Comparison of ENCODE assay signal across 8 cellular contexts in the genomic region with DNA sequence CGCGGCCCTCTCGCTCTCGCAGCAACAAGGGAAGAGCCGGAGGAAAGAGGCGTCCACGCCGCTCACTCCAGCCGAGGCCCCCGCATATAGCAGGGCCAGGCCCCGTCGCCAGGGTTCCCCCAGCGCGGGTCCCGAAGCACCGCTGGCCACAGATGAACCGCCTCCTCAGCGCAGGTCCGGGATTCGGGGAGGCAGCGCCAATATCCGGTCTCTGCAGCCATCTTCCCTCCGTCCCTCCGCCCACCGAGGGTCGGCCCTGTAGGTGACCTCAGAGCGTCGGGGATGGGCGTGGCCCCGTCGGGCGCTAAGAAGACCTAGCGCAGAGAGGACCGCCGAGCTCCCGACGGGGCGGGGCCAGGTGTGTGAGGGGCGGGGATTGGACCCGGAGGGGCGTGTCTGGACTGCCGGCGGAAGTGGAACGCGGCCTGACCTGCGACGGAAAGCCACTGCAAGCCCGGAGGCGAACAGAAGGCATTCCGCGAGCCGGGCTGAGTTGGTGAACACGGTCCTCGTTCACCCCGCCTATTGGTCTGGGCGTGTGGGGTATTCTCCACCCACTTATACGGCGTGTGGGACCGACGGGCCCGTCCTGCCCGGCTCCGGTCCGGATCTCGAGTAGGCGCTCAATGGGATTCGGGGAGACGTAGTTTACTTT. TPM values are rescaled to one million over a fixed set of nuclear protein-coding genes. Genes with fewer than 3 reads are reported as not detected.
A peak's percentile ranks its signal among the peaks of the same experiment; 100 is the strongest.
DNase-seq lines count a peak whose midpoint lies in the region; ATAC-seq, FAIRE-seq and TF ChIP-seq lines count a peak whose summit lies in the region.

No MANE protein-coding gene starts in this region.

- peak overlapping the region; percentile 80 for H3K4me2 ChIP-seq in parathyroid adenoma (ENCODE audit: low read length)

- 0 to 1% methylated on average over 31 to 61 of the region's 68 CpGs for WGBS in tibial nerve, 2 donors

- FAIRE-seq in GM12891 (lab: Jason Lieb, UNC): peak; percentile 99

- H3K27me3 ChIP-seq in adipocyte (replicated peaks; ENCODE audit: control insufficient read depth, insufficient read depth, low read length) (no peaks in the 10 kb centered on the region), cardiac muscle cell (no peaks in the 10 kb centered on the region), parathyroid adenoma (ENCODE audit: control insufficient read depth, insufficient read depth, low read length) (no peaks in the 10 kb centered on the region), tibial nerve (no peaks in the 10 kb centered on the region)

- peak overlapping the region; percentile 96 for H3K4me3 ChIP-seq in adipocyte (ENCODE audit: low read length)
- peak overlapping the region; percentile 89 for H3K4me3 ChIP-seq in cardiac muscle cell
- H3K4me3 ChIP-seq in parathyroid adenoma (ENCODE audit: low read depth, low read length): peak overlapping the region; percentile 88
- peak overlapping the region; percentile 61 to 96 (median 82) for H3K4me3 ChIP-seq in tibial nerve

- H3K36me3 ChIP-seq in adipocyte (ENCODE audit: control insufficient read depth, insufficient read depth, low read length, severe bottlenecking) (peaks cover 11% of the 10 kb centered on the region), cardiac muscle cell (no peaks in the 10 kb centered on the region), parathyroid adenoma (ENCODE audit: control insufficient read depth, insufficient read depth, low read length) (no peaks in the 10 kb centered on the region), tibial nerve (peaks cover 0 to 33% (median 4%) of the 10 kb centered on the region in 3 donors)

- H3K27ac ChIP-seq in cardiac muscle cell (peak overlapping the region; percentile 89), parathyroid adenoma (peak overlapping the region; percentile 92), tibial nerve (peak overlapping the region; percentile 54 to 94 (median 92))

- TF ChIP-seq POLR2A in GM12891 (IDR thresholded peaks at IDR 0.05; ENCODE audit: low read depth, low read length) (peak; percentile 99), tibial nerve (IDR thresholded peaks at IDR 0.05) (peak; percentile 72)

- H3K9me3 ChIP-seq in adipocyte (ENCODE audit: control insufficient read depth, low read length): peaks cover 26% of the 10 kb centered on the region
- H3K9me3 ChIP-seq in cardiac muscle cell (ENCODE audit: low read depth): no peaks in the 10 kb centered on the region
- no peaks in the 10 kb centered on the region for H3K9me3 ChIP-seq in parathyroid adenoma (ENCODE audit: control insufficient read depth, low read length)
- H3K9me3 ChIP-seq in tibial nerve: peaks cover 0 to 35% (median 14%) of the 10 kb centered on the region in 4 donors

- H2AFZ ChIP-seq in parathyroid adenoma: peak overlapping the region; percentile 96

- peak; percentile 97 for ATAC-seq in HG02798 (IDR thresholded peaks at IDR 0.05; ENCODE audit: poor library complexity, unreplicated experiment)

- no peaks in the 10 kb centered on the region for H3K79me2 ChIP-seq in parathyroid adenoma

- peak; percentile 31 to 82 for TF ChIP-seq EP300 in tibial nerve (IDR thresholded peaks at IDR 0.05)

- peaks cover 9% of the 10 kb centered on the region for H3K4me1 ChIP-seq in adipocyte (ENCODE audit: control insufficient read depth, insufficient read depth, low read length)
- H3K4me1 ChIP-seq in cardiac muscle cell (ENCODE audit: low read depth): peaks cover 4% of the 10 kb centered on the region
- H3K4me1 ChIP-seq in parathyroid adenoma: no peaks in the 10 kb centered on the region
- peaks cover 0 to 11% (median 5%) of the 10 kb centered on the region in 4 donors for H3K4me1 ChIP-seq in tibial nerve

- TF ChIP-seq CTCF in cardiac muscle cell (IDR thresholded peaks at IDR 0.05; ENCODE audit: low read depth, low read length) (no peak), parathyroid adenoma (IDR thresholded peaks at IDR 0.05) (no peak), tibial nerve (IDR thresholded peaks at IDR 0.05) (peak in 1 of 5 experiments; percentile 34)

- H3K9ac ChIP-seq in adipocyte (ENCODE audit: low read length) (peak overlapping the region; percentile 97), parathyroid adenoma (no peak overlapping the region)

- DNase-seq in GM12891 (ENCODE audit: insufficient read length, low spot score) (peak; percentile 97), NCI-H1417 treated with DMSO at 0.1 percent for 48 hours (lab: John Stamatoyannopoulos, UW) (peak; percentile 98), SW 1271 (lab: John Stamatoyannopoulos, UW) (peak; percentile 97 to 98), adipocyte (ENCODE audit: low read depth) (peak; percentile 94), cardiac muscle cell (ENCODE audit: low read depth in 1 of 2, low spot score in 1 of 2) (peak; percentile 98 to 99), tibial nerve (ENCODE audit: low spot score in 2 of 2) (peak; percentile 72 to 84)

TF ChIP-seq in GM12891, 5 proteins besides CTCF, POLR2A, EP300 and RAD21:
- no peak for TF ChIP-seq PAX5 (IDR thresholded peaks at IDR 0.05; ENCODE audit: insufficient read depth, low read length, severe bottlenecking)
- peak; percentile 83 for TF ChIP-seq POU2F2 (IDR thresholded peaks at IDR 0.05; ENCODE audit: low read depth, low read length)
- TF ChIP-seq POLR2AphosphoS5 (IDR thresholded peaks at IDR 0.05; ENCODE audit: low read depth, low read length): peak; percentile 96
- TF ChIP-seq SPI1 (IDR thresholded peaks at IDR 0.05; ENCODE audit: low read depth, low read length): peak; percentile 37; the same call in 1 of the 2 replicates
- TF ChIP-seq TAF1 (IDR thresholded peaks at IDR 0.05; ENCODE audit: low read depth, low read length): peak; percentile 92

RNA-seq across cellular contexts. Expression of a gene that starts 26.8 kb away (rescaled TPM):
- 32.0 TPM for polyA plus RNA-seq in GM12891 (2012; ENCODE audit: low read depth, missing spikeins)
- total RNA-seq in cardiac muscle cell: 37.8 and 44.2 TPM in 2 replicates
- 38.3 and 48.6 TPM in 2 replicates for polyA plus RNA-seq in cardiac muscle cell
- 10 to 100 TPM in 3 of 4 donors, 1 to 10 TPM in 1; 6.9 to 16.9 (median 16.3) TPM for total RNA-seq in tibial nerve

RNA-seq across cellular contexts. Expression of a gene that starts 47.4 kb away (rescaled TPM):
- 258 TPM for polyA plus RNA-seq in GM12891 (2012; ENCODE audit: low read depth, missing spikeins)
- total RNA-seq in cardiac muscle cell (not detected in 2 replicates), tibial nerve (1 to 10 TPM in 2 of 4 donors, under 1 TPM in 1, not detected in 1; 0.59 to 2.1 (median 1.3) TPM)
- 0.18 TPM in 1 of 2 replicates, not detected in the other for polyA plus RNA-seq in cardiac muscle cell

Comparison
In these comparisons a context has a peak if more than half of its experiments do, and no peak if none do; other contexts are left out.
1. Peak in every context shown above with its lines: DNase-seq, ATAC-seq, H3K4me3 ChIP-seq and H3K27ac ChIP-seq.